Comparison of ENCODE assay signal across 1 cellular context in the genomic region with DNA sequence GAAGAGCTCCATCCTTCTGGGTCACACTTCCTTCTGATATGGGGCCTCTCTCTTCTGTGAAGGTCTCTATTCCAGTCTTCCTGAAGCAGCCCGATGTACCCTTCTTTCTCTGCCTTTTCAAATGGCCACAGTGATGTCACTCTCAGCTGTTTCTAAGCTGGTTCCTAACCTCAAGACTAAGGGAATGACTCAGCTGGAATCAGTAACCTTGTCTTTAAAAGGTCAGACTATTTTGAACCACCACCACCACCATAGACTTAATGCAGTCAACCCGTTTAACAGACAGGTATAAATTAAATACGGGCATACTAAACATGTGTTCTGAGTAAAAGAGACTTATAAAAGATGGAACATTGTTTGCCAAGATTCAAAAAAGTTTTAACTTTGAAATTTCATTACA.
TF ChIP-seq lines count a peak whose summit lies in the region.

No MANE protein-coding gene starts in this region.

TF ChIP-seq in K562, 482 proteins besides CTCF, POLR2A, EP300 and RAD21 (continued from another document and continues in another):
- TF ChIP-seq, protein P1, sequence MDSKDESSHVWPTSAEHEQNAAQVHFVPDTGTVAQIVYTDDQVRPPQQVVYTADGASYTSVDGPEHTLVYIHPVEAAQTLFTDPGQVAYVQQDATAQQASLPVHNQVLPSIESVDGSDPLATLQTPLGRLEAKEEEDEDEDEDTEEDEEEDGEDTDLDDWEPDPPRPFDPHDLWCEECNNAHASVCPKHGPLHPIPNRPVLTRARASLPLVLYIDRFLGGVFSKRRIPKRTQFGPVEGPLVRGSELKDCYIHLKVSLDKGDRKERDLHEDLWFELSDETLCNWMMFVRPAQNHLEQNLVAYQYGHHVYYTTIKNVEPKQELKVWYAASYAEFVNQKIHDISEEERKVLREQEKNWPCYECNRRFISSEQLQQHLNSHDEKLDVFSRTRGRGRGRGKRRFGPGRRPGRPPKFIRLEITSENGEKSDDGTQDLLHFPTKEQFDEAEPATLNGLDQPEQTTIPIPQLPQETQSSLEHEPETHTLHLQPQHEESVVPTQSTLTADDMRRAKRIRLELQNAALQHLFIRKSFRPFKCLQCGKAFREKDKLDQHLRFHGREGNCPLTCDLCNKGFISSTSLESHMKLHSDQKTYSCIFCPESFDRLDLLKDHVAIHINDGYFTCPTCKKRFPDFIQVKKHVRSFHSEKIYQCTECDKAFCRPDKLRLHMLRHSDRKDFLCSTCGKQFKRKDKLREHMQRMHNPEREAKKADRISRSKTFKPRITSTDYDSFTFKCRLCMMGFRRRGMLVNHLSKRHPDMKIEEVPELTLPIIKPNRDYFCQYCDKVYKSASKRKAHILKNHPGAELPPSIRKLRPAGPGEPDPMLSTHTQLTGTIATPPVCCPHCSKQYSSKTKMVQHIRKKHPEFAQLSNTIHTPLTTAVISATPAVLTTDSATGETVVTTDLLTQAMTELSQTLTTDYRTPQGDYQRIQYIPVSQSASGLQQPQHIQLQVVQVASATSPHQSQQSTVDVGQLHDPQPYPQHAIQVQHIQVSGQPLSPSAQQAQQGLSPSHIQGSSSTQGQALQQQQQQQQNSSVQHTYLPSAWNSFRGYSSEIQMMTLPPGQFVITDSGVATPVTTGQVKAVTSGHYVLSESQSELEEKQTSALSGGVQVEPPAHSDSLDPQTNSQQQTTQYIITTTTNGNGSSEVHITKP (IDR thresholded peaks at IDR 0.05; ENCODE audit: partially characterized antibody): peak; percentile 19
- TF ChIP-seq, protein P2, sequence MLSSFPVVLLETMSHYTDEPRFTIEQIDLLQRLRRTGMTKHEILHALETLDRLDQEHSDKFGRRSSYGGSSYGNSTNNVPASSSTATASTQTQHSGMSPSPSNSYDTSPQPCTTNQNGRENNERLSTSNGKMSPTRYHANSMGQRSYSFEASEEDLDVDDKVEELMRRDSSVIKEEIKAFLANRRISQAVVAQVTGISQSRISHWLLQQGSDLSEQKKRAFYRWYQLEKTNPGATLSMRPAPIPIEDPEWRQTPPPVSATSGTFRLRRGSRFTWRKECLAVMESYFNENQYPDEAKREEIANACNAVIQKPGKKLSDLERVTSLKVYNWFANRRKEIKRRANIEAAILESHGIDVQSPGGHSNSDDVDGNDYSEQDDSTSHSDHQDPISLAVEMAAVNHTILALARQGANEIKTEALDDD (IDR thresholded peaks at IDR 0.05): peak; percentile 74
- no peak for TF ChIP-seq FOXA1 (IDR thresholded peaks at IDR 0.05; ENCODE audit: borderline replicate concordance)
- TF ChIP-seq ATF7 (IDR thresholded peaks at IDR 0.05): peak; percentile 86
- TF ChIP-seq SIN3A (IDR thresholded peaks at IDR 0.05; ENCODE audit: borderline replicate concordance in 2 of 2, control insufficient read depth in 1 of 2, low read depth in 2 of 2, low read length in 2 of 2): no peak
- TF ChIP-seq RREB1 (CRISPR knock-in tag; IDR thresholded peaks at IDR 0.05): no peak
- peak; percentile 88 for TF ChIP-seq NFE2L1 (tag; IDR thresholded peaks at IDR 0.05; ENCODE audit: borderline replicate concordance, low read depth)
- TF ChIP-seq, protein P3, sequence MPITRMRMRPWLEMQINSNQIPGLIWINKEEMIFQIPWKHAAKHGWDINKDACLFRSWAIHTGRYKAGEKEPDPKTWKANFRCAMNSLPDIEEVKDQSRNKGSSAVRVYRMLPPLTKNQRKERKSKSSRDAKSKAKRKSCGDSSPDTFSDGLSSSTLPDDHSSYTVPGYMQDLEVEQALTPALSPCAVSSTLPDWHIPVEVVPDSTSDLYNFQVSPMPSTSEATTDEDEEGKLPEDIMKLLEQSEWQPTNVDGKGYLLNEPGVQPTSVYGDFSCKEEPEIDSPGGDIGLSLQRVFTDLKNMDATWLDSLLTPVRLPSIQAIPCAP (CRISPR knock-in tag; IDR thresholded peaks at IDR 0.05; ENCODE audit: borderline replicate concordance): no peak
- TF ChIP-seq, protein P4, sequence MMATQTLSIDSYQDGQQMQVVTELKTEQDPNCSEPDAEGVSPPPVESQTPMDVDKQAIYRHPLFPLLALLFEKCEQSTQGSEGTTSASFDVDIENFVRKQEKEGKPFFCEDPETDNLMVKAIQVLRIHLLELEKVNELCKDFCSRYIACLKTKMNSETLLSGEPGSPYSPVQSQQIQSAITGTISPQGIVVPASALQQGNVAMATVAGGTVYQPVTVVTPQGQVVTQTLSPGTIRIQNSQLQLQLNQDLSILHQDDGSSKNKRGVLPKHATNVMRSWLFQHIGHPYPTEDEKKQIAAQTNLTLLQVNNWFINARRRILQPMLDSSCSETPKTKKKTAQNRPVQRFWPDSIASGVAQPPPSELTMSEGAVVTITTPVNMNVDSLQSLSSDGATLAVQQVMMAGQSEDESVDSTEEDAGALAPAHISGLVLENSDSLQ (IDR thresholded peaks at IDR 0.05): peak; percentile 38
- TF ChIP-seq THAP7 (CRISPR knock-in tag; IDR thresholded peaks at IDR 0.05): no peak
- no peak for TF ChIP-seq ZNF75A (CRISPR knock-in tag; IDR thresholded peaks at IDR 0.05)
- TF ChIP-seq, protein P5, sequence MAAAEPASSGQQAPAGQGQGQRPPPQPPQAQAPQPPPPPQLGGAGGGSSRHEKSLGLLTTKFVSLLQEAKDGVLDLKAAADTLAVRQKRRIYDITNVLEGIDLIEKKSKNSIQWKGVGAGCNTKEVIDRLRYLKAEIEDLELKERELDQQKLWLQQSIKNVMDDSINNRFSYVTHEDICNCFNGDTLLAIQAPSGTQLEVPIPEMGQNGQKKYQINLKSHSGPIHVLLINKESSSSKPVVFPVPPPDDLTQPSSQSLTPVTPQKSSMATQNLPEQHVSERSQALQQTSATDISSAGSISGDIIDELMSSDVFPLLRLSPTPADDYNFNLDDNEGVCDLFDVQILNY (CRISPR knock-in tag; IDR thresholded peaks at IDR 0.05): no peak
- no peak for TF ChIP-seq ZNF197 (CRISPR knock-in tag; IDR thresholded peaks at IDR 0.05; ENCODE audit: low read depth)
- peak; percentile 90 for TF ChIP-seq ATF3 (IDR thresholded peaks at IDR 0.05)
- TF ChIP-seq ATF3 (CRISPR knock-in tag; conservative IDR thresholded peaks at IDR 0.05): peak; percentile 62; the same call in 1 of the 2 replicates
- TF ChIP-seq MAFF (IDR thresholded peaks at IDR 0.05; ENCODE audit: low read length): peak; percentile 89
- TF ChIP-seq NR2C2 (CRISPR knock-in tag; IDR thresholded peaks at IDR 0.05): no peak
- peak; percentile 65 for TF ChIP-seq NR2C2 (tag; IDR thresholded peaks at IDR 0.05)
- TF ChIP-seq TAF9B (IDR thresholded peaks at IDR 0.05; ENCODE audit: partially characterized antibody): peak; percentile 75
- peak; percentile 81 for TF ChIP-seq DACH1 (IDR thresholded peaks at IDR 0.05; ENCODE audit: partially characterized antibody)
- no peak for TF ChIP-seq ZNF785 (CRISPR knock-in tag; IDR thresholded peaks at IDR 0.05)
- peak; percentile 83 for TF ChIP-seq C11orf30 (IDR thresholded peaks at IDR 0.05; ENCODE audit: low read depth)
- TF ChIP-seq GATAD2B (IDR thresholded peaks at IDR 0.05; ENCODE audit: borderline replicate concordance): no peak
- TF ChIP-seq ZNF174 (CRISPR knock-in tag; IDR thresholded peaks at IDR 0.05): no peak
- no peak for TF ChIP-seq SMC3 (conservative IDR thresholded peaks at IDR 0.05; ENCODE audit: insufficient read depth, low read depth, low read length)
- peak; percentile 63 for TF ChIP-seq ZNF407 (IDR thresholded peaks at IDR 0.05; ENCODE audit: low read depth)
- TF ChIP-seq CREM (IDR thresholded peaks at IDR 0.05; ENCODE audit: low read depth): peak; percentile 59; the same call in 1 of the 2 replicates
